Comparison of ENCODE assay signal across 22 cellular contexts in genomic region chr12:64995831-64996230, GRCh38.
"Had no signal": no experiment of that assay in that cellular context is flagged by ENCODE, and none has a peak within 500 bp of the region (broad histone marks: within the 10 kb centered on the region; RNA-seq: fewer than 3 reads in every experiment).

No MANE protein-coding gene starts in this region.

- H3K36me3 Mint-ChIP-seq: activated naive CD4-positive, alpha-beta T cell treated with anti-CD3 and anti-CD28 coated beads, Interleukin-2, amount 10 ng/mL, durations not matched to agents 7 days and 5 days; natural killer cell; stimulated activated effector memory CD8-positive, alpha-beta T cell treated with anti-CD3 and anti-CD28 coated beads, Interleukin-12 subunit alpha, Interleukin-12 subunit beta, amount 100 ng/mL, for 72 hours had no signal

- FAIRE-seq: frontal cortex, pancreas had no signal

- H3K27me3 ChIP-seq: pancreas, right lobe of liver, stomach, upper lobe of left lung had no signal

- DNase-seq: activated CD4-positive, alpha-beta T cell treated with anti-CD3 and anti-CD28 coated beads, Interleukin-2, amount 10 ng/mL, durations not matched to agents 7 days and 5 days; activated CD8-positive, alpha-beta memory T cell treated with anti-CD3 and anti-CD28 coated beads, Interleukin-2, amount 50 U/mL, for 4 hours; activated effector memory CD4-positive, alpha-beta T cell treated with Interleukin-2 at 50 U/mL for 16 hours; activated naive CD4-positive, alpha-beta T cell treated with anti-CD3 and anti-CD28 coated beads, Interleukin-2, amount 10 ng/mL, durations not matched to agents 7 days and 5 days; activated naive CD8-positive, alpha-beta T cell treated with anti-CD3 and anti-CD28 coated beads, Interleukin-2, amount 50 U/mL, for 24 hours; activated T-cell treated with anti-CD3 and anti-CD28 coated beads, Interleukin-2, amount 50 U/mL, for 4 hours; aorta; cerebellar nuclear complex; effector CD8-positive, alpha-beta T cell; mesendoderm; natural killer cell; pancreas; right lobe of liver; stimulated activated CD4-positive, alpha-beta T cell treated with anti-CD3 and anti-CD28 coated beads, Interleukin-4, amount 100 ng/mL, for 24 hours; stomach; upper lobe of left lung had no signal

- H3K4me1 ChIP-seq: right lobe of liver had no signal

- H3K4me2 ChIP-seq: smooth muscle cell had no signal

- H3K27ac Mint-ChIP-seq: activated CD4-positive, alpha-beta T cell treated with anti-CD3 and anti-CD28 coated beads, Interleukin-2, amount 10 ng/mL, durations not matched to agents 7 days and 5 days; activated naive CD4-positive, alpha-beta T cell treated with anti-CD3 and anti-CD28 coated beads, Interleukin-2, amount 10 ng/mL, durations not matched to agents 7 days and 5 days; activated naive CD8-positive, alpha-beta T cell treated with anti-CD3 and anti-CD28 coated beads, Interleukin-2, amount 50 U/mL, for 24 hours; dendritic cell treated with granulocyte-macrophage colony-stimulating factor and Interleukin-4, amounts not matched to agents 40 ng/mL and 50 ng/mL, for 4 days; natural killer cell; stimulated activated effector memory CD8-positive, alpha-beta T cell treated with anti-CD3 and anti-CD28 coated beads, Interleukin-12 subunit alpha, Interleukin-12 subunit beta, amount 100 ng/mL, for 72 hours; T-helper 1 cell treated with Interleukin-12 subunit alpha and Interleukin-12 subunit beta and Interleukin-4 antibody, amounts not matched to agents 30 μg/mL and 1 μg/mL, for 36 hours had no signal

- H3K4me3 ChIP-seq: pancreas, right lobe of liver, smooth muscle cell, stomach, thoracic aorta, upper lobe of left lung had no signal

- H3K36me3 ChIP-seq: pancreas, right lobe of liver, stomach, thoracic aorta, upper lobe of left lung had no signal

- H3K4me3 Mint-ChIP-seq: activated CD4-positive, alpha-beta T cell treated with anti-CD3 and anti-CD28 coated beads, Interleukin-2, amount 10 ng/mL, durations not matched to agents 7 days and 5 days; activated naive CD4-positive, alpha-beta T cell treated with anti-CD3 and anti-CD28 coated beads, Interleukin-2, amount 10 ng/mL, durations not matched to agents 7 days and 5 days; activated naive CD8-positive, alpha-beta T cell treated with anti-CD3 and anti-CD28 coated beads, Interleukin-2, amount 50 U/mL, for 24 hours; activated T-cell treated with anti-CD3 and anti-CD28 coated beads, Interleukin-2, amount 50 U/mL, for 4 hours; dendritic cell treated with granulocyte-macrophage colony-stimulating factor and Interleukin-4, amounts not matched to agents 40 ng/mL and 50 ng/mL, for 4 days; natural killer cell; stimulated activated effector memory CD8-positive, alpha-beta T cell treated with anti-CD3 and anti-CD28 coated beads, Interleukin-12 subunit alpha, Interleukin-12 subunit beta, amount 100 ng/mL, for 72 hours; T-helper 1 cell treated with Interleukin-12 subunit alpha and Interleukin-12 subunit beta and Interleukin-4 antibody, amounts not matched to agents 30 μg/mL and 1 μg/mL, for 36 hours had no signal

- H3K9me3 Mint-ChIP-seq: activated CD4-positive, alpha-beta T cell treated with anti-CD3 and anti-CD28 coated beads, Interleukin-2, amount 10 ng/mL, durations not matched to agents 7 days and 5 days; activated naive CD4-positive, alpha-beta T cell treated with anti-CD3 and anti-CD28 coated beads, Interleukin-2, amount 10 ng/mL, durations not matched to agents 7 days and 5 days; activated naive CD8-positive, alpha-beta T cell treated with anti-CD3 and anti-CD28 coated beads, Interleukin-2, amount 50 U/mL, for 24 hours; activated T-cell treated with anti-CD3 and anti-CD28 coated beads, Interleukin-2, amount 50 U/mL, for 4 hours; dendritic cell treated with granulocyte-macrophage colony-stimulating factor and Interleukin-4, amounts not matched to agents 40 ng/mL and 50 ng/mL, for 4 days; natural killer cell; stimulated activated effector memory CD8-positive, alpha-beta T cell treated with anti-CD3 and anti-CD28 coated beads, Interleukin-12 subunit alpha, Interleukin-12 subunit beta, amount 100 ng/mL, for 72 hours; T-helper 1 cell treated with Interleukin-12 subunit alpha and Interleukin-12 subunit beta and Interleukin-4 antibody, amounts not matched to agents 30 μg/mL and 1 μg/mL, for 36 hours had no signal

- H3K4me1 Mint-ChIP-seq: activated CD4-positive, alpha-beta T cell treated with anti-CD3 and anti-CD28 coated beads, Interleukin-2, amount 10 ng/mL, durations not matched to agents 7 days and 5 days; activated naive CD4-positive, alpha-beta T cell treated with anti-CD3 and anti-CD28 coated beads, Interleukin-2, amount 10 ng/mL, durations not matched to agents 7 days and 5 days; activated naive CD8-positive, alpha-beta T cell treated with anti-CD3 and anti-CD28 coated beads, Interleukin-2, amount 50 U/mL, for 24 hours; natural killer cell; stimulated activated effector memory CD8-positive, alpha-beta T cell treated with anti-CD3 and anti-CD28 coated beads, Interleukin-12 subunit alpha, Interleukin-12 subunit beta, amount 100 ng/mL, for 72 hours had no signal

- H3K9me3 ChIP-seq: pancreas, right lobe of liver, stomach, thoracic aorta, upper lobe of left lung had no signal

- H3K27ac ChIP-seq: pancreas, right lobe of liver, stomach, thoracic aorta, upper lobe of left lung had no signal
